In the genomic region with DNA sequence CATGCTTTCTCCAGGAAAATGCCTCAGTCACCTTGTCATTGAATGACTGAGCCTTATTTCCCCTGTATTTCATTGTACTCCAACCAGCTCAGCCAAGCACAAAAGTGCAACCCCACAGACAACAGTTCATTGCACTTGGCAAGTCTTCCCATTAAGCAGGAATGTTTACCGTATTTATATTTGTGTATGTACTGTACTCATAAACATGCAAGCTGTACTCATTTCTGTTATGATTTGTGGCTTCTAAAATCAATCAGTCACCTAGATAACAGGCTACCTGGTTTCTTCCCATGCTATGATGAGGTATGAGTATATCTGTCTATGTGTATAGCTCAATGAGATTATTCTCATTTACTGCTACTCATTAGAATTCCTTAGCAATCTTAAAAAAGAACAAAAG, we compare ENCODE assay signal across 17 cellular contexts.
A peak's percentile ranks its signal among the peaks of the same experiment; 100 is the strongest.
DNase-seq lines count a peak whose midpoint lies in the region; ATAC-seq and TF ChIP-seq lines count a peak whose summit lies in the region.
"Had no signal": no experiment of that assay in that cellular context is flagged by ENCODE, and none has a peak within 500 bp of the region (broad histone marks: within the 10 kb centered on the region; RNA-seq: fewer than 3 reads in every experiment).

No MANE protein-coding gene starts in this region.

- H3K36me3 ChIP-seq in ACC112 (ENCODE audit: insufficient read depth, low read length) (no peaks in the 10 kb centered on the region), upper lobe of right lung (no peaks in the 10 kb centered on the region), endodermal cell (ENCODE audit: control insufficient read depth, insufficient read depth, low read length) (no peaks in the 10 kb centered on the region)

- no peaks in the 10 kb centered on the region for H3K9me3 ChIP-seq in upper lobe of right lung
- no peaks in the 10 kb centered on the region for H3K9me3 ChIP-seq in endodermal cell (ENCODE audit: control insufficient read depth, low read length)

- H3K4me1 Mint-ChIP-seq in endodermal cell = peaks cover 19% of the 10 kb centered on the region

- H3K79me2 ChIP-seq in ACC112 (ENCODE audit: control insufficient read depth, insufficient read depth, low read length, unreplicated experiment) = no peaks in the 10 kb centered on the region

- peaks cover 11% of the 10 kb centered on the region for H3K4me1 ChIP-seq in ACC112 (ENCODE audit: control insufficient read depth, insufficient read depth, low read length, unreplicated experiment)
- no peaks in the 10 kb centered on the region for H3K4me1 ChIP-seq in upper lobe of right lung
- H3K4me1 ChIP-seq in endodermal cell (ENCODE audit: control insufficient read depth, insufficient read depth, low read length) = peaks cover 8% of the 10 kb centered on the region

- H3K36me3 Mint-ChIP-seq in endodermal cell (ENCODE audit: low read depth) = no peaks in the 10 kb centered on the region

- ATAC-seq in upper lobe of right lung = no peak
- ATAC-seq: effector memory CD8-positive, alpha-beta T cell; HepG2; Right ventricle myocardium inferior had no signal

- intact Hi-C loops in upper lobe of right lung (cut with DNase I) = no loop called here

- H3K27me3 Mint-ChIP-seq in endodermal cell (ENCODE audit: insufficient read depth) = no peaks in the 10 kb centered on the region
- H3K27me3 Mint-ChIP-seq: effector memory CD8-positive, alpha-beta T cell had no signal

- H2AFZ ChIP-seq in ACC112 (ENCODE audit: low read length, unreplicated experiment) = no peak overlapping the region

- DNase-seq in M059J (ENCODE audit: low read depth) = peak; percentile 16
- DNase-seq in dedifferentiated amniotic fluid mesenchymal stem cell (ENCODE audit: extremely low spot score) = peak; percentile 37
- peak; percentile 48 to 65 for DNase-seq in lung microvascular endothelial cell (ENCODE audit: low read depth in 2 of 2)
- DNase-seq in activated CD4-positive, CD25-positive, alpha-beta regulatory T cell (lab: John Stamatoyannopoulos, UW) = no peak
- no peak for DNase-seq in upper lobe of right lung
- DNase-seq in HUDEP-2 (lab: John Stamatoyannopoulos, UW; ENCODE audit: unreplicated experiment in 76 of 76) = no peak
- no peak for DNase-seq in endodermal cell
- DNase-seq: activated naive CD4-positive, alpha-beta T cell treated with anti-CD3 and anti-CD28 coated beads, Interleukin-2, amount 50 U/mL, for 16 hours; effector memory CD8-positive, alpha-beta T cell; head of caudate nucleus; NCI-H2107; NCI-H82; stimulated activated CD4-positive, alpha-beta T cell treated with anti-CD3 and anti-CD28 coated beads, Interleukin-15, amount 100 ng/mL, for 24 hours had no signal

- H3K27ac Mint-ChIP-seq in endodermal cell = no peak overlapping the region
- H3K27ac Mint-ChIP-seq: effector memory CD8-positive, alpha-beta T cell; T-helper 2 cell treated with Interferon-gamma antibody and Interleukin-4, amounts not matched to agents 5 μg/mL and 100 μg/mL, for 36 hours had no signal

- TF ChIP-seq CTCF in upper lobe of right lung (IDR thresholded peaks at IDR 0.05) (no peak), endodermal cell (conservative IDR thresholded peaks at IDR 0.05) (no peak)

- WGBS in endodermal cell (ENCODE audit: insufficient coverage in 1 of 2, insufficient read length in 1 of 2), 2 experiments = 91% methylated on average over 1 of the region's 1 CpG; no CpG with 5 or more reads in 1 of the 2 experiments

- no peak overlapping the region for H3K4me3 Mint-ChIP-seq in endodermal cell
- H3K4me3 Mint-ChIP-seq: effector memory CD8-positive, alpha-beta T cell; T-helper 2 cell treated with Interferon-gamma antibody and Interleukin-4, amounts not matched to agents 5 μg/mL and 100 μg/mL, for 36 hours had no signal

- no peaks in the 10 kb centered on the region for H3K9me3 Mint-ChIP-seq in endodermal cell
- H3K9me3 Mint-ChIP-seq: effector memory CD8-positive, alpha-beta T cell; T-helper 2 cell treated with Interferon-gamma antibody and Interleukin-4, amounts not matched to agents 5 μg/mL and 100 μg/mL, for 36 hours had no signal

- peak overlapping the region; percentile 72 for H3K27ac ChIP-seq in ACC112 (ENCODE audit: low read depth, low read length)
- no peak overlapping the region for H3K27ac ChIP-seq in upper lobe of right lung
- no peak overlapping the region for H3K27ac ChIP-seq in endodermal cell (ENCODE audit: low read depth, low read length)

- H3K9ac ChIP-seq in endodermal cell (ENCODE audit: extremely low read depth, low read length, poor library complexity, severe bottlenecking) = no peak overlapping the region

- no peaks in the 10 kb centered on the region for H3K27me3 ChIP-seq in ACC112 (ENCODE audit: insufficient read depth, low read length)
- H3K27me3 ChIP-seq in upper lobe of right lung = no peaks in the 10 kb centered on the region
- H3K27me3 ChIP-seq in endodermal cell (ENCODE audit: control insufficient read depth, insufficient read depth, low read length, poor library complexity, severe bottlenecking) = no peaks in the 10 kb centered on the region

- no peak overlapping the region for H3K4me3 ChIP-seq in ACC112 (ENCODE audit: low read depth, low read length)
- no peak overlapping the region for H3K4me3 ChIP-seq in upper lobe of right lung
- H3K4me3 ChIP-seq in endodermal cell (ENCODE audit: low read length) = no peak overlapping the region

Comparison
In these comparisons a context has a peak if more than half of its experiments do, and no peak if none do; other contexts are left out.
1. DNase-seq: peak in M059J (single experiment), dedifferentiated amniotic fluid mesenchymal stem cell (single experiment) and lung microvascular endothelial cell (2 of 2); none in activated CD4-positive, CD25-positive, alpha-beta regulatory T cell (0 of 4), upper lobe of right lung (single experiment), HUDEP-2 (0 of 76) and endodermal cell (single experiment).